Comparison of ENCODE assay signal across 4 cellular contexts in genomic region chr3:66142079-66142478, GRCh38.
"Had no signal": no experiment of that assay in that cellular context is flagged by ENCODE, and none has a peak within 500 bp of the region (broad histone marks: within the 10 kb centered on the region; RNA-seq: fewer than 3 reads in every experiment).

No MANE protein-coding gene starts in this region.

- H3K4me3 ChIP-seq: K562 had no signal

- ATAC-seq: HepG2, K562 had no signal

- DNase-seq: IMR-90 had no signal

- H3K27ac ChIP-seq: HL-60 had no signal
